In the genomic region with DNA sequence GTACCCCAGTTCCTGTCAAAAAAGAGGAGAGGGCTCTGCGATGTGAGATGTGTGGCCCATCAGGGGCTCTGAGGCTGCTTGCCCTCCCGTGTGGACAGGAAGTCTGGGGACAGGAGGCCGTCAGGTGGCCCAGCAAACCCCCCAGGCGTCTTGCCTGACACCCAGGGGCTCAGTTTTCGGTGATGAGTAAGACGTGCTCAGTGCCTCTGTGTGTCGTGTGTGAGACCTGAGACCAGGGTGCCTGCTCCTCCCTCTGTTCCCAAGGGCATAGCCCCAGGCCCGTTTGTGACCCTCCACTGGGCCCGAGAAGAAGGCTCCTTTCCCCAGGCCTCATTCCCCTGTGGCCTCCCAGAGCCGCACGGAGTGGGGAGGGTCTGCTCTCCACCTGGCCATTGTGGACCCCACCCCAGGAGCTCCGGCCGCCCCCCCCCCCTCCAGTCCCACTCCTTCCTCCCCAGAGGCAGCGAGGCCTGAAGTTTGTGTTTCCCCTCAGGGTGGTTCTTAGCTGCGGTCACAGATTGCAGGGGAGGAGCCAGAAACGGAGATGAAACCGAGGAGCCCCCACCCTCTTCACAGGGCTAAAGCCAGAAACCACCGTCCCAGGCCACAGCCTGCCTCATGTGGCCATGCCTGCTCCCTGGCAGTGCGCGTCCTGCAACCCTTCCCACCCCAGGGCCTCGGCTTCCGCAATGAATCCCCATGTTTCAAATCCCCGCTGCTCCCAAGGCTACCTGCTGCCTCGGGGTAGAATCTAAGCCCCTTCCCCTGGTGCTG, we compare ENCODE assay signal across 1 cellular context.
TF ChIP-seq lines count a peak whose summit lies in the region.

No MANE protein-coding gene starts in this region.

TF ChIP-seq in GM12878, 131 proteins besides CTCF, POLR2A, EP300 and RAD21 (continued from another document and continues in another):
- TF ChIP-seq, protein P1, sequence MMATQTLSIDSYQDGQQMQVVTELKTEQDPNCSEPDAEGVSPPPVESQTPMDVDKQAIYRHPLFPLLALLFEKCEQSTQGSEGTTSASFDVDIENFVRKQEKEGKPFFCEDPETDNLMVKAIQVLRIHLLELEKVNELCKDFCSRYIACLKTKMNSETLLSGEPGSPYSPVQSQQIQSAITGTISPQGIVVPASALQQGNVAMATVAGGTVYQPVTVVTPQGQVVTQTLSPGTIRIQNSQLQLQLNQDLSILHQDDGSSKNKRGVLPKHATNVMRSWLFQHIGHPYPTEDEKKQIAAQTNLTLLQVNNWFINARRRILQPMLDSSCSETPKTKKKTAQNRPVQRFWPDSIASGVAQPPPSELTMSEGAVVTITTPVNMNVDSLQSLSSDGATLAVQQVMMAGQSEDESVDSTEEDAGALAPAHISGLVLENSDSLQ (IDR thresholded peaks at IDR 0.05) = peak; percentile 33; the same call in 1 of the 2 replicates
- TF ChIP-seq YBX1 (IDR thresholded peaks at IDR 0.05) (no peak), NRF1 (conservative IDR thresholded peaks at IDR 0.05; ENCODE audit: low read depth, low read length) (no peak), RB1 (IDR thresholded peaks at IDR 0.05; ENCODE audit: borderline replicate concordance) (peak; percentile 22; the same call in 1 of the 2 replicates), CREB1 (IDR thresholded peaks at IDR 0.05; ENCODE audit: low read depth) (no peak), BMI1 (IDR thresholded peaks at IDR 0.05; ENCODE audit: borderline replicate concordance) (no peak), CHD2 (IDR thresholded peaks at IDR 0.05; ENCODE audit: borderline replicate concordance, low read depth, low read length) (no peak), SREBF2 (IDR thresholded peaks at IDR 0.05; ENCODE audit: low read length) (no peak), EZH2 (IDR thresholded peaks at IDR 0.05; ENCODE audit: borderline replicate concordance, control insufficient read depth, low read depth, low read length) (no peak), CHD4 (IDR thresholded peaks at IDR 0.05) (no peak), TCF3 (IDR thresholded peaks at IDR 0.05; ENCODE audit: borderline replicate concordance, insufficient read depth, low read depth, low read length) (0 out of 2 replicates have a peak, but pooled peaks have one; percentile 34), EED (IDR thresholded peaks at IDR 0.05; ENCODE audit: low read depth) (peak; percentile 67), BHLHE40 (IDR thresholded peaks at IDR 0.05; ENCODE audit: borderline replicate concordance in 1 of 2, low read depth in 2 of 2, low read length in 1 of 2) (peak; percentile 55 to 85; a peak in 3 of 4 replicates), FOXK2 (IDR thresholded peaks at IDR 0.05) (no peak), NFIC (IDR thresholded peaks at IDR 0.05; ENCODE audit: low read depth, low read length) (no peak), ZSCAN29 (IDR thresholded peaks at IDR 0.05) (no peak), TARDBP (IDR thresholded peaks at IDR 0.05; ENCODE audit: borderline replicate concordance) (peak; percentile 16; the same call in 1 of the 2 replicates), TBL1XR1 (IDR thresholded peaks at IDR 0.05; ENCODE audit: low read depth, low read length) (no peak), BRCA1 (IDR thresholded peaks at IDR 0.05; ENCODE audit: low read depth, low read length) (no peak), ZNF622 (IDR thresholded peaks at IDR 0.05) (no peak), CHD1 (IDR thresholded peaks at IDR 0.05; ENCODE audit: low read depth, low read length) (no peak), DPF2 (IDR thresholded peaks at IDR 0.05) (peak; percentile 40), KDM1A (IDR thresholded peaks at IDR 0.05; ENCODE audit: borderline replicate concordance) (no peak), MXI1 (IDR thresholded peaks at IDR 0.05; ENCODE audit: low read depth, low read length) (no peak; the same call in none of the 2 replicates), NFXL1 (IDR thresholded peaks at IDR 0.05; ENCODE audit: borderline replicate concordance) (no peak), TCF12 (IDR thresholded peaks at IDR 0.05; ENCODE audit: low read depth, low read length) (0 out of 2 replicates have a peak, but pooled peaks have one; percentile 12), STAT1 (conservative IDR thresholded peaks at IDR 0.05) (no peak), SMC3 (IDR thresholded peaks at IDR 0.05; ENCODE audit: borderline replicate concordance, low read length) (no peak), RUNX3 (IDR thresholded peaks at IDR 0.05; ENCODE audit: low read length) (no peak), SUPT20H (IDR thresholded peaks at IDR 0.05; ENCODE audit: borderline replicate concordance, control insufficient read depth, low read depth, low read length) (no peak), CEBPB (IDR thresholded peaks at IDR 0.05; ENCODE audit: borderline replicate concordance in 1 of 2, low read depth in 2 of 2, low read length in 2 of 2) (no peak), SIX5 (IDR thresholded peaks at IDR 0.05; ENCODE audit: low read depth, low read length, severe bottlenecking) (no peak), NR2F1 (conservative IDR thresholded peaks at IDR 0.05) (peak; percentile 12; the same call in 1 of the 2 replicates)
- TF ChIP-seq, protein P2, sequence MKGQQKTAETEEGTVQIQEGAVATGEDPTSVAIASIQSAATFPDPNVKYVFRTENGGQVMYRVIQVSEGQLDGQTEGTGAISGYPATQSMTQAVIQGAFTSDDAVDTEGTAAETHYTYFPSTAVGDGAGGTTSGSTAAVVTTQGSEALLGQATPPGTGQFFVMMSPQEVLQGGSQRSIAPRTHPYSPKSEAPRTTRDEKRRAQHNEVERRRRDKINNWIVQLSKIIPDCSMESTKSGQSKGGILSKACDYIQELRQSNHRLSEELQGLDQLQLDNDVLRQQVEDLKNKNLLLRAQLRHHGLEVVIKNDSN (IDR thresholded peaks at IDR 0.05; ENCODE audit: borderline replicate concordance, extremely low read length, insufficient read depth, low read depth, low read length) = peak; percentile 83
- TF ChIP-seq, protein P3, sequence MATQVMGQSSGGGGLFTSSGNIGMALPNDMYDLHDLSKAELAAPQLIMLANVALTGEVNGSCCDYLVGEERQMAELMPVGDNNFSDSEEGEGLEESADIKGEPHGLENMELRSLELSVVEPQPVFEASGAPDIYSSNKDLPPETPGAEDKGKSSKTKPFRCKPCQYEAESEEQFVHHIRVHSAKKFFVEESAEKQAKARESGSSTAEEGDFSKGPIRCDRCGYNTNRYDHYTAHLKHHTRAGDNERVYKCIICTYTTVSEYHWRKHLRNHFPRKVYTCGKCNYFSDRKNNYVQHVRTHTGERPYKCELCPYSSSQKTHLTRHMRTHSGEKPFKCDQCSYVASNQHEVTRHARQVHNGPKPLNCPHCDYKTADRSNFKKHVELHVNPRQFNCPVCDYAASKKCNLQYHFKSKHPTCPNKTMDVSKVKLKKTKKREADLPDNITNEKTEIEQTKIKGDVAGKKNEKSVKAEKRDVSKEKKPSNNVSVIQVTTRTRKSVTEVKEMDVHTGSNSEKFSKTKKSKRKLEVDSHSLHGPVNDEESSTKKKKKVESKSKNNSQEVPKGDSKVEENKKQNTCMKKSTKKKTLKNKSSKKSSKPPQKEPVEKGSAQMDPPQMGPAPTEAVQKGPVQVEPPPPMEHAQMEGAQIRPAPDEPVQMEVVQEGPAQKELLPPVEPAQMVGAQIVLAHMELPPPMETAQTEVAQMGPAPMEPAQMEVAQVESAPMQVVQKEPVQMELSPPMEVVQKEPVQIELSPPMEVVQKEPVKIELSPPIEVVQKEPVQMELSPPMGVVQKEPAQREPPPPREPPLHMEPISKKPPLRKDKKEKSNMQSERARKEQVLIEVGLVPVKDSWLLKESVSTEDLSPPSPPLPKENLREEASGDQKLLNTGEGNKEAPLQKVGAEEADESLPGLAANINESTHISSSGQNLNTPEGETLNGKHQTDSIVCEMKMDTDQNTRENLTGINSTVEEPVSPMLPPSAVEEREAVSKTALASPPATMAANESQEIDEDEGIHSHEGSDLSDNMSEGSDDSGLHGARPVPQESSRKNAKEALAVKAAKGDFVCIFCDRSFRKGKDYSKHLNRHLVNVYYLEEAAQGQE (IDR thresholded peaks at IDR 0.05; ENCODE audit: low read depth, low read length) = no peak
- TF ChIP-seq, protein P4, sequence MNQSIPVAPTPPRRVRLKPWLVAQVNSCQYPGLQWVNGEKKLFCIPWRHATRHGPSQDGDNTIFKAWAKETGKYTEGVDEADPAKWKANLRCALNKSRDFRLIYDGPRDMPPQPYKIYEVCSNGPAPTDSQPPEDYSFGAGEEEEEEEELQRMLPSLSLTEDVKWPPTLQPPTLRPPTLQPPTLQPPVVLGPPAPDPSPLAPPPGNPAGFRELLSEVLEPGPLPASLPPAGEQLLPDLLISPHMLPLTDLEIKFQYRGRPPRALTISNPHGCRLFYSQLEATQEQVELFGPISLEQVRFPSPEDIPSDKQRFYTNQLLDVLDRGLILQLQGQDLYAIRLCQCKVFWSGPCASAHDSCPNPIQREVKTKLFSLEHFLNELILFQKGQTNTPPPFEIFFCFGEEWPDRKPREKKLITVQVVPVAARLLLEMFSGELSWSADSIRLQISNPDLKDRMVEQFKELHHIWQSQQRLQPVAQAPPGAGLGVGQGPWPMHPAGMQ (IDR thresholded peaks at IDR 0.05; ENCODE audit: borderline replicate concordance) = no peak
- TF ChIP-seq, protein P5, sequence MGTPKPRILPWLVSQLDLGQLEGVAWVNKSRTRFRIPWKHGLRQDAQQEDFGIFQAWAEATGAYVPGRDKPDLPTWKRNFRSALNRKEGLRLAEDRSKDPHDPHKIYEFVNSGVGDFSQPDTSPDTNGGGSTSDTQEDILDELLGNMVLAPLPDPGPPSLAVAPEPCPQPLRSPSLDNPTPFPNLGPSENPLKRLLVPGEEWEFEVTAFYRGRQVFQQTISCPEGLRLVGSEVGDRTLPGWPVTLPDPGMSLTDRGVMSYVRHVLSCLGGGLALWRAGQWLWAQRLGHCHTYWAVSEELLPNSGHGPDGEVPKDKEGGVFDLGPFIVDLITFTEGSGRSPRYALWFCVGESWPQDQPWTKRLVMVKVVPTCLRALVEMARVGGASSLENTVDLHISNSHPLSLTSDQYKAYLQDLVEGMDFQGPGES (IDR thresholded peaks at IDR 0.05) = no peak
- TF ChIP-seq, protein P6, sequence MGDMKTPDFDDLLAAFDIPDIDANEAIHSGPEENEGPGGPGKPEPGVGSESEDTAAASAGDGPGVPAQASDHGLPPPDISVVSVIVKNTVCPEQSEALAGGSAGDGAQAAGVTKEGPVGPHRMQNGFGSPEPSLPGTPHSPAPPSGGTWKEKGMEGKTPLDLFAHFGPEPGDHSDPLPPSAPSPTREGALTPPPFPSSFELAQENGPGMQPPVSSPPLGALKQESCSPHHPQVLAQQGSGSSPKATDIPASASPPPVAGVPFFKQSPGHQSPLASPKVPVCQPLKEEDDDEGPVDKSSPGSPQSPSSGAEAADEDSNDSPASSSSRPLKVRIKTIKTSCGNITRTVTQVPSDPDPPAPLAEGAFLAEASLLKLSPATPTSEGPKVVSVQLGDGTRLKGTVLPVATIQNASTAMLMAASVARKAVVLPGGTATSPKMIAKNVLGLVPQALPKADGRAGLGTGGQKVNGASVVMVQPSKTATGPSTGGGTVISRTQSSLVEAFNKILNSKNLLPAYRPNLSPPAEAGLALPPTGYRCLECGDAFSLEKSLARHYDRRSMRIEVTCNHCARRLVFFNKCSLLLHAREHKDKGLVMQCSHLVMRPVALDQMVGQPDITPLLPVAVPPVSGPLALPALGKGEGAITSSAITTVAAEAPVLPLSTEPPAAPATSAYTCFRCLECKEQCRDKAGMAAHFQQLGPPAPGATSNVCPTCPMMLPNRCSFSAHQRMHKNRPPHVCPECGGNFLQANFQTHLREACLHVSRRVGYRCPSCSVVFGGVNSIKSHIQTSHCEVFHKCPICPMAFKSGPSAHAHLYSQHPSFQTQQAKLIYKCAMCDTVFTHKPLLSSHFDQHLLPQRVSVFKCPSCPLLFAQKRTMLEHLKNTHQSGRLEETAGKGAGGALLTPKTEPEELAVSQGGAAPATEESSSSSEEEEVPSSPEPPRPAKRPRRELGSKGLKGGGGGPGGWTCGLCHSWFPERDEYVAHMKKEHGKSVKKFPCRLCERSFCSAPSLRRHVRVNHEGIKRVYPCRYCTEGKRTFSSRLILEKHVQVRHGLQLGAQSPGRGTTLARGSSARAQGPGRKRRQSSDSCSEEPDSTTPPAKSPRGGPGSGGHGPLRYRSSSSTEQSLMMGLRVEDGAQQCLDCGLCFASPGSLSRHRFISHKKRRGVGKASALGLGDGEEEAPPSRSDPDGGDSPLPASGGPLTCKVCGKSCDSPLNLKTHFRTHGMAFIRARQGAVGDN (IDR thresholded peaks at IDR 0.05) = peak; percentile 82
- TF ChIP-seq, protein P7, sequence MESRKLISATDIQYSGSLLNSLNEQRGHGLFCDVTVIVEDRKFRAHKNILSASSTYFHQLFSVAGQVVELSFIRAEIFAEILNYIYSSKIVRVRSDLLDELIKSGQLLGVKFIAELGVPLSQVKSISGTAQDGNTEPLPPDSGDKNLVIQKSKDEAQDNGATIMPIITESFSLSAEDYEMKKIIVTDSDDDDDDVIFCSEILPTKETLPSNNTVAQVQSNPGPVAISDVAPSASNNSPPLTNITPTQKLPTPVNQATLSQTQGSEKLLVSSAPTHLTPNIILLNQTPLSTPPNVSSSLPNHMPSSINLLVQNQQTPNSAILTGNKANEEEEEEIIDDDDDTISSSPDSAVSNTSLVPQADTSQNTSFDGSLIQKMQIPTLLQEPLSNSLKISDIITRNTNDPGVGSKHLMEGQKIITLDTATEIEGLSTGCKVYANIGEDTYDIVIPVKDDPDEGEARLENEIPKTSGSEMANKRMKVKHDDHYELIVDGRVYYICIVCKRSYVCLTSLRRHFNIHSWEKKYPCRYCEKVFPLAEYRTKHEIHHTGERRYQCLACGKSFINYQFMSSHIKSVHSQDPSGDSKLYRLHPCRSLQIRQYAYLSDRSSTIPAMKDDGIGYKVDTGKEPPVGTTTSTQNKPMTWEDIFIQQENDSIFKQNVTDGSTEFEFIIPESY (IDR thresholded peaks at IDR 0.05) = no peak
- TF ChIP-seq, protein P8, sequence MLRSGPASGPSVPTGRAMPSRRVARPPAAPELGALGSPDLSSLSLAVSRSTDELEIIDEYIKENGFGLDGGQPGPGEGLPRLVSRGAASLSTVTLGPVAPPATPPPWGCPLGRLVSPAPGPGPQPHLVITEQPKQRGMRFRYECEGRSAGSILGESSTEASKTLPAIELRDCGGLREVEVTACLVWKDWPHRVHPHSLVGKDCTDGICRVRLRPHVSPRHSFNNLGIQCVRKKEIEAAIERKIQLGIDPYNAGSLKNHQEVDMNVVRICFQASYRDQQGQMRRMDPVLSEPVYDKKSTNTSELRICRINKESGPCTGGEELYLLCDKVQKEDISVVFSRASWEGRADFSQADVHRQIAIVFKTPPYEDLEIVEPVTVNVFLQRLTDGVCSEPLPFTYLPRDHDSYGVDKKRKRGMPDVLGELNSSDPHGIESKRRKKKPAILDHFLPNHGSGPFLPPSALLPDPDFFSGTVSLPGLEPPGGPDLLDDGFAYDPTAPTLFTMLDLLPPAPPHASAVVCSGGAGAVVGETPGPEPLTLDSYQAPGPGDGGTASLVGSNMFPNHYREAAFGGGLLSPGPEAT (IDR thresholded peaks at IDR 0.05; ENCODE audit: low read depth) = no peak
